Comparison of ENCODE assay signal across 15 cellular contexts in genomic region chr4:124097447-124097846, GRCh38.
"Had no signal": no experiment of that assay in that cellular context is flagged by ENCODE, and none has a peak within 500 bp of the region (broad histone marks: within the 10 kb centered on the region; RNA-seq: fewer than 3 reads in every experiment).

No MANE protein-coding gene starts in this region.

- H3K27ac Mint-ChIP-seq: activated naive CD8-positive, alpha-beta T cell treated with anti-CD3 and anti-CD28 coated beads for 36 hours; activated T-helper 1 cell treated with anti-CD3 and anti-CD28 coated beads, Interleukin-12 subunit alpha, Interleukin-12 subunit beta, Interleukin-2, Interleukin-4 antibody, amounts not matched to agents 30 ng/mL and 10 ng/mL and 1 ng/mL, durations not matched to agents 14 hours and 24 hours and 36 hours; memory B cell; natural killer cell; T-helper 2 cell treated with Interferon-gamma antibody and Interleukin-4, amounts not matched to agents 5 μg/mL and 100 μg/mL, for 36 hours had no signal

- DNase-seq: activated CD4-positive, alpha-beta T cell treated with anti-CD3 and anti-CD28 coated beads, Interleukin-2, amount 50 U/mL, for 1 hour; activated naive CD8-positive, alpha-beta T cell treated with anti-CD3 and anti-CD28 coated beads for 36 hours; esophagus squamous epithelium; hippocampal formation; left lung; natural killer cell; retina; stimulated activated CD4-positive, alpha-beta T cell treated with anti-CD3 and anti-CD28 coated beads, Interleukin-1b, Interleukin-23, amount 100 ng/mL, for 48 hours; stomach; SW 1271; upper lobe of right lung had no signal

- H3K9me3 Mint-ChIP-seq: activated naive CD8-positive, alpha-beta T cell treated with anti-CD3 and anti-CD28 coated beads for 36 hours; activated T-helper 1 cell treated with anti-CD3 and anti-CD28 coated beads, Interleukin-12 subunit alpha, Interleukin-12 subunit beta, Interleukin-2, Interleukin-4 antibody, amounts not matched to agents 30 ng/mL and 10 ng/mL and 1 ng/mL, durations not matched to agents 14 hours and 24 hours and 36 hours; T-helper 2 cell treated with Interferon-gamma antibody and Interleukin-4, amounts not matched to agents 5 μg/mL and 100 μg/mL, for 36 hours had no signal

- H3K9me3 ChIP-seq: esophagus squamous epithelium, stomach, thoracic aorta, upper lobe of right lung had no signal

- H3K4me3 Mint-ChIP-seq: activated naive CD8-positive, alpha-beta T cell treated with anti-CD3 and anti-CD28 coated beads for 36 hours; activated T-helper 1 cell treated with anti-CD3 and anti-CD28 coated beads, Interleukin-12 subunit alpha, Interleukin-12 subunit beta, Interleukin-2, Interleukin-4 antibody, amounts not matched to agents 30 ng/mL and 10 ng/mL and 1 ng/mL, durations not matched to agents 14 hours and 24 hours and 36 hours; memory B cell; natural killer cell; T-helper 2 cell treated with Interferon-gamma antibody and Interleukin-4, amounts not matched to agents 5 μg/mL and 100 μg/mL, for 36 hours had no signal

- H3K36me3 Mint-ChIP-seq: activated naive CD8-positive, alpha-beta T cell treated with anti-CD3 and anti-CD28 coated beads for 36 hours; memory B cell; natural killer cell had no signal

- H3K4me3 ChIP-seq: esophagus squamous epithelium, left lung, stomach, thoracic aorta, upper lobe of right lung had no signal

- H3K4me1 Mint-ChIP-seq: activated naive CD8-positive, alpha-beta T cell treated with anti-CD3 and anti-CD28 coated beads for 36 hours; memory B cell; natural killer cell had no signal

- H3K27me3 Mint-ChIP-seq: activated naive CD8-positive, alpha-beta T cell treated with anti-CD3 and anti-CD28 coated beads for 36 hours; memory B cell had no signal

- H3K27ac ChIP-seq: esophagus squamous epithelium, left lung, stomach, thoracic aorta, upper lobe of right lung had no signal

- H3K36me3 ChIP-seq: esophagus squamous epithelium, left lung, stomach, thoracic aorta, upper lobe of right lung had no signal

- H3K4me1 ChIP-seq: left lung, stomach, upper lobe of right lung had no signal

- H3K27me3 ChIP-seq: esophagus squamous epithelium, left lung, stomach, upper lobe of right lung had no signal
